1 cellular context compared by ENCODE assay signal in genomic region chr6:89270951-89271721, GRCh38.
TF ChIP-seq lines count a peak whose summit lies in the region.

No MANE protein-coding gene starts in this region.

TF ChIP-seq in HepG2, 621 proteins besides CTCF, POLR2A, EP300 and RAD21 (continued from another document):
- no peak for TF ChIP-seq FOXP4 (CRISPR knock-in tag; IDR thresholded peaks at IDR 0.05)
- TF ChIP-seq KDM6A (CRISPR knock-in tag; IDR thresholded peaks at IDR 0.05; ENCODE audit: low read depth): no peak
- no peak for TF ChIP-seq THYN1 (CRISPR knock-in tag; IDR thresholded peaks at IDR 0.05; ENCODE audit: borderline replicate concordance, low read depth)
TF ChIP-seq in HepG2: peak in this region for 0.
